In the genomic region with DNA sequence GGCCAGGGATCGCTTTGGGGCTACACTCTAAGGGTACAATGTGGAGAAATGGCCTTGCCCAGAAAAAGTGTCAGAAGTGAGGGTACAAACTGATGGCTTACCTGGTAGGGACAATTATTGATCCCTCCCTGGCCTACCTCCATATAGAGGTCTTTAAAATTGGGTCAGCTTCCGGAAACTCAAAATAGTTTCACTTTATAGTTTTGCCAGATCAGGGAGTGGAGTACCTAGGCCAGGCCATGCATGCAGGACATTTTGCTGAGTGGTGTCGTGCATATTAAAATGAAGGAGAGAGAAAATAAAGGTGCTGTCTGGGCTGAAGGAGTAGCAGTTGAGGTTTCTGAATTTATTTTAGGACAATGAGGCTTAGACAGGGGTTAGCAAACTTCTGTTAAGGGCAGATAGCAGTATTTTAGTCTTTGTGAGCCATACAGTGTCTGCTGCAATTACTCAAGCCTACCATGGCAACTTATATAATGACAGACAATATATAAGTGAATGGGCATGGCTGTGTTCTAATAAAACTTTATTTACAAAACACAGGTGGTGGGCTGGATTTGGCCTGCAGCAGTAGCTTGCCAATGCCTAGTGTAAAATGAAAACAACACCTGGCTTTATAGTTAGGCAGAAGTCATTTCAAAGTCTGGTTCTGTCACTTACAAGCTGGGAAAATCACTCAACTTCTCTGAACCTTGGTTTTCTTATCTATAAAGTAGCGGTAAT, we compare ENCODE assay signal across 18 cellular contexts.
A peak's percentile ranks its signal among the peaks of the same experiment; 100 is the strongest.
DNase-seq lines count a peak whose midpoint lies in the region; ATAC-seq, FAIRE-seq and TF ChIP-seq lines count a peak whose summit lies in the region.
"Had no signal": no experiment of that assay in that cellular context is flagged by ENCODE, and none has a peak within 500 bp of the region (broad histone marks: within the 10 kb centered on the region; RNA-seq: fewer than 3 reads in every experiment).

No MANE protein-coding gene starts in this region.

- no peak overlapping the region for H3K4me3 ChIP-seq in liver (ENCODE audit: low read depth in 1 of 3, low read length in 3 of 3)
- H3K4me3 ChIP-seq in HepG2 (replicated peaks in 1 of 3; ENCODE audit: insufficient read depth in 1 of 3, low read depth in 2 of 3, low read length in 3 of 3) = no peak overlapping the region
- H3K4me3 ChIP-seq in GM12878 = no peak overlapping the region
- no peak overlapping the region for H3K4me3 ChIP-seq in vagina
- H3K4me3 ChIP-seq in brain microvascular endothelial cell (ENCODE audit: low read depth, low read length) = no peak overlapping the region
- H3K4me3 ChIP-seq: BLaER1 treated with 17β-estradiol and CSF1 and Interleukin-3, amounts not matched to agents 10 nM and 100 nM had no signal

- H3K9me3 ChIP-seq in liver (ENCODE audit: control insufficient read depth in 4 of 4, low read length in 3 of 4) (no peaks in the 10 kb centered on the region), HepG2 (ENCODE audit: low read length) (no peaks in the 10 kb centered on the region), GM12878 (replicated peaks; ENCODE audit: control insufficient read depth, insufficient read depth, low read length) (no peaks in the 10 kb centered on the region), vagina (no peaks in the 10 kb centered on the region)

- BruUV-seq in HepG2 (replicated peaks; lab: Mats Ljungman, UMichigan) (no TSS peak), GM12878 (replicated peaks; lab: Mats Ljungman, UMichigan) (no TSS peak)

- H3K36me3 ChIP-seq in liver (ENCODE audit: control insufficient read depth in 4 of 4, insufficient read depth in 3 of 4, low read depth in 1 of 4, low read length in 3 of 4) = no peaks in the 10 kb centered on the region
- no peaks in the 10 kb centered on the region for H3K36me3 ChIP-seq in HepG2 (replicated peaks in 1 of 2; ENCODE audit: control insufficient read depth in 1 of 2, insufficient read depth in 2 of 2, low read length in 2 of 2)
- peaks cover 0 to 14% of the 10 kb centered on the region in 2 experiments; a peak in 3 of 4 replicates for H3K36me3 ChIP-seq in GM12878 (ENCODE audit: control insufficient read depth in 2 of 2, insufficient read depth in 2 of 2, low read length in 1 of 2)
- no peaks in the 10 kb centered on the region for H3K36me3 ChIP-seq in vagina
- H3K36me3 ChIP-seq in brain microvascular endothelial cell (replicated peaks) = no peaks in the 10 kb centered on the region

- H2AFZ ChIP-seq in HepG2 (ENCODE audit: low read length) = no peak overlapping the region
- no peak overlapping the region for H2AFZ ChIP-seq in GM12878 (ENCODE audit: control insufficient read depth, low read depth, low read length)

- TF ChIP-seq EP300 in HepG2 (IDR thresholded peaks at IDR 0.05; ENCODE audit: low read depth in 2 of 2, low read length in 2 of 2) = no peak
- no peak for TF ChIP-seq EP300 in HepG2 (CRISPR knock-in tag; IDR thresholded peaks at IDR 0.05; ENCODE audit: borderline replicate concordance)
- TF ChIP-seq EP300 in GM12878 (IDR thresholded peaks at IDR 0.05; ENCODE audit: borderline replicate concordance in 1 of 2, control insufficient read depth in 1 of 2, low read depth in 2 of 2, low read length in 2 of 2) = no peak

- TF ChIP-seq POLR2A in HepG2 (IDR thresholded peaks at IDR 0.05; ENCODE audit: insufficient read depth in 1 of 2, low read depth in 2 of 2, low read length in 2 of 2) (no peak), GM12878 (IDR thresholded peaks at IDR 0.05; ENCODE audit: low read depth, low read length) (no peak), vagina (IDR thresholded peaks at IDR 0.05) (no peak)

- TF ChIP-seq CTCF in liver (IDR thresholded peaks at IDR 0.05; ENCODE audit: low read depth, low read length, missing input control) (no peak), HepG2 (CRISPR knock-in tag; IDR thresholded peaks at IDR 0.05) (no peak), GM12878 (IDR thresholded peaks at IDR 0.05 in 2 of 3, conservative IDR thresholded peaks at IDR 0.05 in 1 of 3; ENCODE audit: control insufficient read depth in 2 of 3, extremely low read depth in 1 of 3, insufficient read depth in 1 of 3, low read depth in 3 of 3, low read length in 3 of 3) (no peak), vagina (IDR thresholded peaks at IDR 0.05) (no peak), brain microvascular endothelial cell (IDR thresholded peaks at IDR 0.05; ENCODE audit: low read depth, low read length, missing control alignments) (no peak)

- RAD21 ChIA-PET in GM12878 (lab: Charles Lee; ENCODE audit: unreplicated experiment) = no interaction called here

- H3K79me2 ChIP-seq in HepG2 (ENCODE audit: insufficient read depth, low read length) = no peaks in the 10 kb centered on the region
- no peaks in the 10 kb centered on the region for H3K79me2 ChIP-seq in GM12878 (ENCODE audit: control insufficient read depth, insufficient read depth, low read length)

- ATAC-seq in HepG2 (no peak), GM12878 (no peak), left lobe of liver (peak; percentile 66)
- ATAC-seq: CD8-positive, alpha-beta T cell; HCT116 had no signal

- H3K27ac ChIP-seq in liver (ENCODE audit: low read depth in 1 of 2, low read length in 2 of 2) = peak overlapping the region in 1 of 2 donors; percentile 0
- no peak overlapping the region for H3K27ac ChIP-seq in HepG2 (ENCODE audit: extremely low read length, insufficient read depth, low read length)
- no peak overlapping the region for H3K27ac ChIP-seq in GM12878 (ENCODE audit: control insufficient read depth, insufficient read depth)
- H3K27ac ChIP-seq in vagina = no peak overlapping the region
- no peak overlapping the region for H3K27ac ChIP-seq in brain microvascular endothelial cell
- H3K27ac ChIP-seq: BLaER1 treated with 17β-estradiol and CSF1 and Interleukin-3, amounts not matched to agents 10 nM and 100 nM had no signal

- WGBS in liver = 67% methylated on average over 4 of the region's 4 CpGs
- WGBS in HepG2 (ENCODE audit: low lambda C conversion rate) = 31% methylated on average over 4 of the region's 4 CpGs
- WGBS in GM12878 (ENCODE audit: insufficient coverage, insufficient replicate concordance, low lambda C conversion rate, missing lambda C conversion rate) = 81% methylated on average over 4 of the region's 4 CpGs

- H3K9ac ChIP-seq in liver (ENCODE audit: low read depth in 1 of 2, low read length in 2 of 2) = no peak overlapping the region
- H3K9ac ChIP-seq in HepG2 (ENCODE audit: insufficient read depth, low read depth, low read length) = no peak overlapping the region
- no peak overlapping the region for H3K9ac ChIP-seq in GM12878 (ENCODE audit: control insufficient read depth, insufficient read depth, low read length)
- H3K9ac ChIP-seq: BLaER1 treated with 17β-estradiol and CSF1 and Interleukin-3, amounts not matched to agents 10 nM and 100 nM had no signal

- POLR2A ChIA-PET in HepG2 (lab: Yijun Ruan, JAX) (no interaction called here), GM12878 (lab: Charles Lee) (no interaction called here)

- in situ Hi-C loops in HepG2 (cut with HindIII; ENCODE audit: extremely low pct_ligation_motif_present, low pct_unique_long_range_greater_than_20kb) (no loop called here), GM12878 (cut with MboI) (no loop called here), brain microvascular endothelial cell (cut with HindIII; ENCODE audit: low pct_ligation_motif_present, low sequenced_read_pairs) (no loop called here)

- CTCF ChIA-PET in HepG2 (lab: Yijun Ruan, JAX; ENCODE audit: low intra/inter-chr PET ratio, low total read pairs) = no interaction called here
- CTCF ChIA-PET in GM12878 (lab: Yijun Ruan, JAX) = no interaction called here

- no peaks in the 10 kb centered on the region for H4K20me1 ChIP-seq in HepG2 (ENCODE audit: insufficient read depth, low read length)
- H4K20me1 ChIP-seq in GM12878 (ENCODE audit: control insufficient read depth, insufficient read depth) = no peaks in the 10 kb centered on the region
- H4K20me1 ChIP-seq: BLaER1 treated with 17β-estradiol and CSF1 and Interleukin-3, amounts not matched to agents 10 nM and 100 nM had no signal

- DNase-seq in HepG2 (ENCODE audit: low spot score) (no peak), GM12878 (ENCODE audit: low read depth, low spot score) (no peak), left lobe of liver (ENCODE audit: low spot score) (no peak), vagina (ENCODE audit: extremely low spot score in 2 of 2) (no peak), brain microvascular endothelial cell (no peak), GM19240 (ENCODE audit: insufficient read length, low spot score) (no peak)
- DNase-seq: CD8-positive, alpha-beta T cell; DMS 273 treated with DMSO at 0.1 percent for 48 hours; GOT3; H7; HFFc6 had no signal

- intact Hi-C loops in HepG2 (cut with micrococcal nuclease; ENCODE audit: unreplicated experiment) (no loop called here), GM12878 (cut with micrococcal nuclease; ENCODE audit: unreplicated experiment) (no loop called here), vagina (cut with DNase I) (no loop called here)

- peaks cover 5 to 52% (median 43%) of the 10 kb centered on the region in 4 donors for H3K4me1 ChIP-seq in liver (ENCODE audit: control insufficient read depth in 4 of 4, insufficient read depth in 4 of 4, low read length in 3 of 4)
- peaks cover 20% of the 10 kb centered on the region for H3K4me1 ChIP-seq in HepG2 (ENCODE audit: insufficient read depth, low read length)
- no peaks in the 10 kb centered on the region for H3K4me1 ChIP-seq in GM12878 (ENCODE audit: control insufficient read depth, insufficient read depth, low read length)
- H3K4me1 ChIP-seq in vagina = no peaks in the 10 kb centered on the region
- H3K4me1 ChIP-seq: BLaER1 treated with 17β-estradiol and CSF1 and Interleukin-3, amounts not matched to agents 10 nM and 100 nM had no signal

- TF ChIP-seq RAD21 in liver (IDR thresholded peaks at IDR 0.05) (peak in 1 of 2 donors; percentile 38), HepG2 (CRISPR knock-in tag; IDR thresholded peaks at IDR 0.05) (no peak), GM12878 (IDR thresholded peaks at IDR 0.05; ENCODE audit: insufficient read depth, low read depth, low read length) (no peak)

- no peak for FAIRE-seq in HepG2 (lab: Jason Lieb, UNC)
- no peak for FAIRE-seq in GM12878 (lab: Jason Lieb, UNC)
- FAIRE-seq: G401.6, GM12892, GM18507, HTR-8/SVneo had no signal

- SMC1A ChIA-PET in GM12878 (lab: Charles Lee; ENCODE audit: uncharacterized antibody, unreplicated experiment) = no interaction called here

- H3K27me3 ChIP-seq in liver (ENCODE audit: control insufficient read depth in 4 of 4, insufficient read depth in 4 of 4, low read length in 3 of 4) (no peaks in the 10 kb centered on the region), HepG2 (ENCODE audit: control insufficient read depth in 1 of 2, insufficient read depth in 2 of 2, low read length in 2 of 2) (no peaks in the 10 kb centered on the region), GM12878 (replicated peaks in 1 of 2; ENCODE audit: control insufficient read depth in 2 of 2, insufficient read depth in 2 of 2, low read length in 1 of 2) (no peaks in the 10 kb centered on the region), vagina (no peaks in the 10 kb centered on the region), brain microvascular endothelial cell (replicated peaks) (no peaks in the 10 kb centered on the region)
- H3K27me3 ChIP-seq: BLaER1 treated with 17β-estradiol and CSF1 and Interleukin-3, amounts not matched to agents 10 nM and 100 nM had no signal

- H3K4me2 ChIP-seq in HepG2 (ENCODE audit: low read depth, low read length) = no peak overlapping the region
- H3K4me2 ChIP-seq in GM12878 (ENCODE audit: control insufficient read depth, insufficient read depth) = no peak overlapping the region
- H3K4me2 ChIP-seq: BLaER1 treated with 17β-estradiol and CSF1 and Interleukin-3, amounts not matched to agents 10 nM and 100 nM had no signal
